In the genomic region with DNA sequence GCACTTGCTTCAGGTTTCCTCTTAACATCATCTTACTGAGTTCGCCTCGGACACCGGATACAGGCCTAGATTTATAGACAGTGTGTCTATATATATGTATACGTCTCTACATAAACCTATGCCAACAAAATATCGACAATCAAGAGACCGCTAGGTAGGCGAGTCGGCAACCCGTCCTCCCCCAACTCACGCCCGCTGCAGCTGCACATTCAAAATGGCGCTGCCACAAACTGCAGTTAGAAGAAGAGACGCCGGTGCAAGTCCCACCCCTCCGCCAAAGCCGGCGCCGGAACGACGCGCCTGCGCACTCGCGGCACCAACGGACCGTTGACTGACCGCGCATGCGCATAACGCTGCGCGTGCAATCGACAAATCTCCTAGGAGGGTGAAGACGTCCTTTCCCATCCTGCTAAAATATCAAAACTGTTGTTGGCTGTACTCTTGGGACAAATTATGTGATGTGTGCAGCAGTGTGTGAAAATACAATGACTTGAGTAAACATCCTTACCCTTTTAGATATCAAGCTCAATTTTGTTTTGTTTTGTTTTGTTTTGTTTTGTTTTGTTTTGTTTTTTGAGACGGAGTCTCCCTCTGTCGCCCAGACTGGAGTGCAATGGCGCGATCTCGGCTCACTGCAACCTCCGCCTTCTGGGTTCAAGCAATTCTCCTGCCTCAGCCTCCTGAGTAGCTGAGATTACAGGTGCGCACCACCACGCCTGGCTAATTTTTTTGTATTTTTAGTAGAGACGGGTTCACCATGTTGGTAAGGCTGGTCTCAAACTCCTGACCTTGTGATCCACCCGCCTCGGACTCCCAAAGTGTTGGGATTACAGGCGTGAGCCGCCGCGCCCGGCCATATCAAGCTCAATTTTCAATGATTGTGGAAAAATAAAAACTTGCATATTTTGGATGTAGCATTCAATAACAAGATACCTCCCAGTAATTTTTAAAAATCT, we compare ENCODE assay signal across 8 cellular contexts. TPM values are rescaled to one million over a fixed set of nuclear protein-coding genes. Genes with fewer than 3 reads are reported as not detected.
A peak's percentile ranks its signal among the peaks of the same experiment; 100 is the strongest.
DNase-seq lines count a peak whose midpoint lies in the region; ATAC-seq, FAIRE-seq and TF ChIP-seq lines count a peak whose summit lies in the region.
"Not testable (repeated sequence)": the region's sequence is repeated elsewhere in the genome, so short reads cannot be mapped to it uniquely, and the experiment has no call there.

A gene with protein sequence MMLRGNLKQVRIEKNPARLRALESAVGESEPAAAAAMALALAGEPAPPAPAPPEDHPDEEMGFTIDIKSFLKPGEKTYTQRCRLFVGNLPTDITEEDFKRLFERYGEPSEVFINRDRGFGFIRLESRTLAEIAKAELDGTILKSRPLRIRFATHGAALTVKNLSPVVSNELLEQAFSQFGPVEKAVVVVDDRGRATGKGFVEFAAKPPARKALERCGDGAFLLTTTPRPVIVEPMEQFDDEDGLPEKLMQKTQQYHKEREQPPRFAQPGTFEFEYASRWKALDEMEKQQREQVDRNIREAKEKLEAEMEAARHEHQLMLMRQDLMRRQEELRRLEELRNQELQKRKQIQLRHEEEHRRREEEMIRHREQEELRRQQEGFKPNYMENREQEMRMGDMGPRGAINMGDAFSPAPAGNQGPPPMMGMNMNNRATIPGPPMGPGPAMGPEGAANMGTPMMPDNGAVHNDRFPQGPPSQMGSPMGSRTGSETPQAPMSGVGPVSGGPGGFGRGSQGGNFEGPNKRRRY (minus strand): TSS at position 219 of the 956 bp plus-strand sequence. CDS start 188 bp downstream, at position 31.

- peak within 1 kb of the TSS; percentile 99 for H3K27ac ChIP-seq in upper lobe of right lung

- peak within 1 kb of the TSS; percentile 93 for H3K4me3 ChIP-seq in upper lobe of right lung

- H3K27ac Mint-ChIP-seq in T-helper 17 cell, result peak within 1 kb of the TSS; percentile 91

- not testable (repeated sequence) for H3K27me3 Mint-ChIP-seq in T-helper 17 cell

- peak within 1 kb of the TSS; percentile 88 for H3K4me3 Mint-ChIP-seq in T-helper 17 cell

- FAIRE-seq in GM12892 (lab: Jason Lieb, UNC), result peak; percentile 99

- peak; percentile 91 for TF ChIP-seq POLR2A in GM12892 (IDR thresholded peaks at IDR 0.05; ENCODE audit: low read depth, low read length)

- intact Hi-C loops in left cardiac atrium (cut with DNase I), result loop anchor here in 1 of 2 donors (10.0 kb wide), 1 partner anchor 82 kb away; a partner anchor contains a TSS
- intact Hi-C loops in posterior vena cava (cut with DNase I); upper lobe of right lung (cut with DNase I): not testable (repeated sequence)

- H3K4me1 ChIP-seq in upper lobe of right lung, result not testable (repeated sequence)

- ATAC-seq in HG02884 (IDR thresholded peaks at IDR 0.05; ENCODE audit: unreplicated experiment), result peak; percentile 75
- peak; percentile 91 for ATAC-seq in T-helper 17 cell
- ATAC-seq in left cardiac atrium, result peak; percentile 97
- peak; percentile 97 for ATAC-seq in upper lobe of right lung

- TF ChIP-seq CTCF in upper lobe of right lung (IDR thresholded peaks at IDR 0.05), result not testable (repeated sequence)

- DNase-seq in GM12892 (ENCODE audit: insufficient read length), result peak; percentile 84
- DNase-seq in NCI-H1694 treated with DMSO at 0.1 percent for 48 hours (lab: John Stamatoyannopoulos, UW), result peak; percentile 93
- DNase-seq in T-helper 17 cell, result peak; percentile 95 to 96 (median 96)
- peak; percentile 67 to 96 (median 90) for DNase-seq in amygdala (lab: John Stamatoyannopoulos, UW)
- DNase-seq in left cardiac atrium, result peak; percentile 96
- peak; percentile 99 for DNase-seq in posterior vena cava (ENCODE audit: low spot score)
- peak; percentile 98 for DNase-seq in upper lobe of right lung

- H3K36me3 ChIP-seq in upper lobe of right lung, result not testable (repeated sequence)

- peaks cover 10% of the 10 kb centered on the region for H3K4me1 Mint-ChIP-seq in T-helper 17 cell

- not testable (repeated sequence) for H3K27me3 ChIP-seq in upper lobe of right lung

- H3K9me3 ChIP-seq in T-helper 17 cell (ENCODE audit: control insufficient read depth, low read length, poor library complexity, severe bottlenecking); upper lobe of right lung: not testable (repeated sequence)

- H3K36me3 Mint-ChIP-seq in T-helper 17 cell (ENCODE audit: low read depth), result not testable (repeated sequence)

RNA-seq across cellular contexts. Expression of the gene that starts here (rescaled TPM):
- polyA plus RNA-seq in GM12892 (2012; ENCODE audit: missing spikeins), result 45.9 TPM
- total RNA-seq in T-helper 17 cell (10 to 100 TPM; 75.2 to 84.9 TPM), left cardiac atrium (10 to 100 TPM; 21.8 to 27.1 TPM), posterior vena cava (10 to 100 TPM; 31.0 to 38.5 TPM), upper lobe of right lung (41.5 TPM)

Comparison
In these comparisons a context has a peak if more than half of its experiments do, and no peak if none do; other contexts are left out.
1. Peak in every context shown above with its lines: DNase-seq, ATAC-seq, H3K4me3 ChIP-seq and H3K27ac ChIP-seq.